ENCODE assay signal across 14 cellular contexts in the genomic region with DNA sequence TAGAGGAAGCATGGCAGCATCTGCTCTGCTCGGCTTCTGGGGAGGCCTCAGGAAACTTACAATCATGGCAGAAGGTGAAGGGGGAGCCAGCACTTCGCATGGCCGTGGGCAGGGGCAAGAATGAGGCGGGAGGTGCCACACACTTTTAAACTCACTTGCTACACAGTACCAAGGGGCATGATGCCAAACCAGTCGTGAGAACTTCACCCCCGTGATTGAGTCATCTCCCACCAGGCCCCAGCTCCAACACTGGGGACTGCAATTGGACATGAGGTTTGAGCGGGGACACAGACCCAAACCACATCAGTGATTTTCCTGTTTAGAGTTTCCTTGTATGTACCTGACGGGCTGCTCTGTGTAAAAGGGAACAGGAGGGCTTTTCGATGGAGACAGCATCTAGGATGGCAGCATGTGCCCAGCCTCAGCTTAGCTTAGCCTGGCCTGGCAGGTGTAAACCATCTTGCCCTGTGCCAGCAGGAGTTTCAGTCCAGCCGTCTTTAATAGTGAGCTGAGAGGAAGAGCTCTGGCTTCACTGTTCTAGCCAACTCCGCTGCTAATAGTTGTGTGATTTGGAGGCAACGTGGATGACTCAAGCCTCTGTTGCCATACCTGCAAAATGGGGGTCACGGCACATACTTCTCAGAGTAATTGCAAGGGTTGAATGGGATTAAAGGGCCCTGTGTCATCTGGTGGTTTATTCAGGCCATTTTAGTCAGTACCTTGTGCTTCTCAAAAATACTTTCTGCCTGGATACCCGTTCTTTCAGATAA.
DNase-seq lines count a peak whose midpoint lies in the region; ATAC-seq and TF ChIP-seq lines count a peak whose summit lies in the region.
"Had no signal": no experiment of that assay in that cellular context is flagged by ENCODE, and none has a peak within 500 bp of the region (broad histone marks: within the 10 kb centered on the region; RNA-seq: fewer than 3 reads in every experiment).

No MANE protein-coding gene starts in this region.

- no peak overlapping the region for H3K4me3 Mint-ChIP-seq in stimulated activated effector memory CD8-positive, alpha-beta T cell treated with anti-CD3 and anti-CD28 coated beads, Interleukin-12 subunit alpha, Interleukin-12 subunit beta, amount 100 ng/mL, for 72 hours
- H3K4me3 Mint-ChIP-seq: stimulated activated memory B cell treated with anti-CD40 and anti-IgM and Interleukin-4, amounts not matched to agents 10 μg/mL and 1 μg/mL and 100 μg/mL, for 72 hours had no signal

- no peaks in the 10 kb centered on the region for H3K27me3 ChIP-seq in RWPE2 (ENCODE audit: insufficient read depth, poor library complexity, severe bottlenecking)

- peaks cover 8% of the 10 kb centered on the region for H3K36me3 ChIP-seq in RWPE2 (ENCODE audit: low read depth)

- peaks cover 63% of the 10 kb centered on the region for H3K4me1 ChIP-seq in RWPE2 (ENCODE audit: insufficient read depth, poor library complexity, severe bottlenecking)

- no peaks in the 10 kb centered on the region for H3K9me3 ChIP-seq in RWPE2 (ENCODE audit: severe bottlenecking)

- no peaks in the 10 kb centered on the region for H3K36me3 Mint-ChIP-seq in stimulated activated effector memory CD8-positive, alpha-beta T cell treated with anti-CD3 and anti-CD28 coated beads, Interleukin-12 subunit alpha, Interleukin-12 subunit beta, amount 100 ng/mL, for 72 hours
- H3K36me3 Mint-ChIP-seq: stimulated activated memory B cell treated with anti-CD40 and anti-IgM and Interleukin-4, amounts not matched to agents 10 μg/mL and 1 μg/mL and 100 μg/mL, for 72 hours had no signal

- H3K27ac ChIP-seq in RWPE2 (ENCODE audit: poor library complexity, severe bottlenecking), result peak overlapping the region; percentile 99

- peak; percentile 40 for DNase-seq in ELR (ENCODE audit: low read depth)
- no peak for DNase-seq in RWPE2 (ENCODE audit: low spot score)
- DNase-seq in fibroblast of peridontal ligament (ENCODE audit: extremely low read depth), result peak; percentile 29
- no peak for DNase-seq in stimulated activated effector memory CD8-positive, alpha-beta T cell treated with anti-CD3 and anti-CD28 coated beads, Interleukin-12 subunit alpha, Interleukin-12 subunit beta, amount 100 ng/mL, for 72 hours (ENCODE audit: low spot score in 2 of 2)
- no peak for DNase-seq in NCI-H1930 (lab: John Stamatoyannopoulos, UW)
- DNase-seq: activated CD4-positive, alpha-beta T cell treated with anti-CD3 and anti-CD28 coated beads, Interleukin-2, amount 50 U/mL, for 1 hour; activated T-cell treated with anti-CD3 and anti-CD28 coated beads, Interleukin-2, amount 50 U/mL, for 48 hours; DMS79 treated with DMSO at 0.1 percent for 48 hours; NK-92 treated with Interleukin-12 subunit alpha and Interleukin-12 subunit beta, amount 100 ng/mL, for 24 hours had no signal

- H3K27ac Mint-ChIP-seq in stimulated activated effector memory CD8-positive, alpha-beta T cell treated with anti-CD3 and anti-CD28 coated beads, Interleukin-12 subunit alpha, Interleukin-12 subunit beta, amount 100 ng/mL, for 72 hours, result peak overlapping the region; percentile 63
- H3K27ac Mint-ChIP-seq: stimulated activated memory B cell treated with anti-CD40 and anti-IgM and Interleukin-4, amounts not matched to agents 10 μg/mL and 1 μg/mL and 100 μg/mL, for 72 hours had no signal

- H3K9me3 Mint-ChIP-seq in stimulated activated effector memory CD8-positive, alpha-beta T cell treated with anti-CD3 and anti-CD28 coated beads, Interleukin-12 subunit alpha, Interleukin-12 subunit beta, amount 100 ng/mL, for 72 hours, result no peaks in the 10 kb centered on the region
- H3K9me3 Mint-ChIP-seq: stimulated activated memory B cell treated with anti-CD40 and anti-IgM and Interleukin-4, amounts not matched to agents 10 μg/mL and 1 μg/mL and 100 μg/mL, for 72 hours had no signal

- no peak for TF ChIP-seq CTCF in RWPE2 (IDR thresholded peaks at IDR 0.05; ENCODE audit: poor library complexity, severe bottlenecking)

- no peak overlapping the region for H3K4me3 ChIP-seq in RWPE2 (ENCODE audit: severe bottlenecking)
- H3K4me3 ChIP-seq: lung had no signal

- ATAC-seq in RWPE2 (ENCODE audit: low read depth) (no peak), GM18498 (IDR thresholded peaks at IDR 0.05; ENCODE audit: unreplicated experiment) (no peak), GM21737 (IDR thresholded peaks at IDR 0.05; ENCODE audit: unreplicated experiment) (no peak), GM19328 (IDR thresholded peaks at IDR 0.05; ENCODE audit: unreplicated experiment) (no peak)
- no peak for ATAC-seq in stimulated activated effector memory CD8-positive, alpha-beta T cell treated with anti-CD3 and anti-CD28 coated beads, Interleukin-12 subunit alpha, Interleukin-12 subunit beta, amount 100 ng/mL, for 72 hours

- H3K4me1 Mint-ChIP-seq in stimulated activated effector memory CD8-positive, alpha-beta T cell treated with anti-CD3 and anti-CD28 coated beads, Interleukin-12 subunit alpha, Interleukin-12 subunit beta, amount 100 ng/mL, for 72 hours, result no peaks in the 10 kb centered on the region
- H3K4me1 Mint-ChIP-seq: stimulated activated memory B cell treated with anti-CD40 and anti-IgM and Interleukin-4, amounts not matched to agents 10 μg/mL and 1 μg/mL and 100 μg/mL, for 72 hours had no signal

Comparison
In these comparisons a context has a peak if more than half of its experiments do, and no peak if none do; other contexts are left out.
1. DNase-seq: peak in ELR (single experiment) and fibroblast of peridontal ligament (single experiment); none in RWPE2 (single experiment), stimulated activated effector memory CD8-positive, alpha-beta T cell treated with anti-CD3 and anti-CD28 coated beads, Interleukin-12 subunit alpha, Interleukin-12 subunit beta, amount 100 ng/mL, for 72 hours (0 of 2) and NCI-H1930 (0 of 2).